Comparison of ENCODE assay signal across 10 cellular contexts in genomic region chr13:110136660-110137585, GRCh38.
A peak's percentile ranks its signal among the peaks of the same experiment; 100 is the strongest.
DNase-seq lines count a peak whose midpoint lies in the region; ATAC-seq and TF ChIP-seq lines count a peak whose summit lies in the region.
"Had no signal": no experiment of that assay in that cellular context is flagged by ENCODE, and none has a peak within 500 bp of the region (broad histone marks: within the 10 kb centered on the region; RNA-seq: fewer than 3 reads in every experiment).

No MANE protein-coding gene starts in this region.

- H3K9ac ChIP-seq in iPS-15b (ENCODE audit: low read depth, low read length) (no peak overlapping the region), smooth muscle cell (ENCODE audit: low read depth) (no peak overlapping the region)

- H3K4me1 ChIP-seq in iPS-15b (ENCODE audit: control insufficient read depth, insufficient read depth, low read length): peaks cover 34% of the 10 kb centered on the region
- H3K4me1 ChIP-seq in smooth muscle cell (ENCODE audit: low read depth): peaks cover 27% of the 10 kb centered on the region

- peak overlapping the region; percentile 50 for H3K4me3 ChIP-seq in iPS-15b (ENCODE audit: low read depth, low read length)
- peak overlapping the region; percentile 54 for H3K4me3 ChIP-seq in smooth muscle cell

- peaks cover 43% of the 10 kb centered on the region for H3K27me3 Mint-ChIP-seq in activated CD4-positive, alpha-beta T cell treated with anti-CD3 and anti-CD28 coated beads, Interleukin-2, amount 10 ng/mL, durations not matched to agents 7 days and 5 days
- H3K27me3 Mint-ChIP-seq in activated CD8-positive, alpha-beta T cell treated with anti-CD3 and anti-CD28 coated beads for 36 hours: peaks cover 38% of the 10 kb centered on the region

- H3F3A ChIP-seq in smooth muscle cell (ENCODE audit: low read depth): peaks cover 26% of the 10 kb centered on the region

- H3K27ac Mint-ChIP-seq in activated CD4-positive, alpha-beta T cell treated with anti-CD3 and anti-CD28 coated beads, Interleukin-2, amount 10 ng/mL, durations not matched to agents 7 days and 5 days: no peak overlapping the region
- H3K27ac Mint-ChIP-seq in activated CD8-positive, alpha-beta T cell treated with anti-CD3 and anti-CD28 coated beads for 36 hours: no peak overlapping the region

- ATAC-seq in activated CD8-positive, alpha-beta T cell treated with anti-CD3 and anti-CD28 coated beads for 36 hours: no peak
- no peak for ATAC-seq in HG02678 (IDR thresholded peaks at IDR 0.05; ENCODE audit: unreplicated experiment)
- ATAC-seq in GM18519 (IDR thresholded peaks at IDR 0.05; ENCODE audit: low FRiP score, unreplicated experiment): no peak

- peaks cover 22% of the 10 kb centered on the region for H4K20me1 ChIP-seq in smooth muscle cell (ENCODE audit: low read depth)

- H3K9me3 Mint-ChIP-seq in activated CD4-positive, alpha-beta T cell treated with anti-CD3 and anti-CD28 coated beads, Interleukin-2, amount 10 ng/mL, durations not matched to agents 7 days and 5 days: no peaks in the 10 kb centered on the region
- H3K9me3 Mint-ChIP-seq in activated CD8-positive, alpha-beta T cell treated with anti-CD3 and anti-CD28 coated beads for 36 hours: no peaks in the 10 kb centered on the region

- no peaks in the 10 kb centered on the region for H3K9me3 ChIP-seq in iPS-15b (ENCODE audit: control insufficient read depth, insufficient read depth, low read length)
- no peaks in the 10 kb centered on the region for H3K9me3 ChIP-seq in smooth muscle cell (replicated peaks; ENCODE audit: low read depth)

- no peak for TF ChIP-seq CTCF in activated CD8-positive, alpha-beta T cell treated with anti-CD3 and anti-CD28 coated beads for 36 hours (IDR thresholded peaks at IDR 0.05)
- no peak for TF ChIP-seq CTCF in smooth muscle cell (IDR thresholded peaks at IDR 0.05; ENCODE audit: borderline replicate concordance, insufficient read depth, poor library complexity, severe bottlenecking)

- 36% methylated on average over 16 of the region's 16 CpGs for WGBS in smooth muscle cell (ENCODE audit: low lambda C conversion rate)

- H3K4me3 Mint-ChIP-seq in activated CD4-positive, alpha-beta T cell treated with anti-CD3 and anti-CD28 coated beads, Interleukin-2, amount 10 ng/mL, durations not matched to agents 7 days and 5 days: peak overlapping the region; percentile 73
- H3K4me3 Mint-ChIP-seq in activated CD8-positive, alpha-beta T cell treated with anti-CD3 and anti-CD28 coated beads for 36 hours: peak overlapping the region; percentile 66

- H3K36me3 ChIP-seq in iPS-15b (ENCODE audit: control insufficient read depth, insufficient read depth, low read length) (no peaks in the 10 kb centered on the region), smooth muscle cell (ENCODE audit: low read depth) (no peaks in the 10 kb centered on the region)

- peak overlapping the region; percentile 83 for H3K4me2 ChIP-seq in smooth muscle cell

- H3K27ac ChIP-seq in smooth muscle cell (ENCODE audit: low read depth): no peak overlapping the region

- no peak for DNase-seq in activated CD4-positive, alpha-beta T cell treated with anti-CD3 and anti-CD28 coated beads, Interleukin-2, amount 10 ng/mL, durations not matched to agents 7 days and 5 days
- DNase-seq in activated CD4-positive, alpha-beta T cell treated with anti-CD3 and anti-CD28 coated beads, Interleukin-2, amount 50 U/mL, for 4 hours: no peak
- DNase-seq in activated CD8-positive, alpha-beta T cell treated with anti-CD3 and anti-CD28 coated beads for 36 hours: no peak
- DNase-seq in smooth muscle cell (lab: John Stamatoyannopoulos, UW; ENCODE audit: unreplicated experiment) (no peak), AML-193 (lab: John Stamatoyannopoulos, UW) (no peak)
- DNase-seq: central memory CD4-positive, alpha-beta T cell; kidney had no signal

- H3K79me2 ChIP-seq in smooth muscle cell (ENCODE audit: low read depth): no peaks in the 10 kb centered on the region

- no peak overlapping the region for H2AFZ ChIP-seq in smooth muscle cell (ENCODE audit: low read depth)

- CTCF ChIA-PET in activated CD4-positive, alpha-beta T cell treated with anti-CD3 and anti-CD28 coated beads, Interleukin-2, amount 10 ng/mL, durations not matched to agents 7 days and 5 days (lab: Charles Lee): no interaction called here
- CTCF ChIA-PET in activated CD8-positive, alpha-beta T cell treated with anti-CD3 and anti-CD28 coated beads for 36 hours (lab: Charles Lee): no interaction called here

- intact Hi-C loops in activated CD8-positive, alpha-beta T cell treated with anti-CD3 and anti-CD28 coated beads for 36 hours (cut with micrococcal nuclease): no loop called here

- H3K4me1 Mint-ChIP-seq in activated CD4-positive, alpha-beta T cell treated with anti-CD3 and anti-CD28 coated beads, Interleukin-2, amount 10 ng/mL, durations not matched to agents 7 days and 5 days: peaks cover 10% of the 10 kb centered on the region
- H3K4me1 Mint-ChIP-seq in activated CD8-positive, alpha-beta T cell treated with anti-CD3 and anti-CD28 coated beads for 36 hours (ENCODE audit: low read depth): peaks cover 10% of the 10 kb centered on the region

- no peaks in the 10 kb centered on the region for H3K36me3 Mint-ChIP-seq in activated CD4-positive, alpha-beta T cell treated with anti-CD3 and anti-CD28 coated beads, Interleukin-2, amount 10 ng/mL, durations not matched to agents 7 days and 5 days (ENCODE audit: low read depth)
- no peaks in the 10 kb centered on the region for H3K36me3 Mint-ChIP-seq in activated CD8-positive, alpha-beta T cell treated with anti-CD3 and anti-CD28 coated beads for 36 hours (ENCODE audit: low read depth)

- POLR2A ChIA-PET in activated CD4-positive, alpha-beta T cell treated with anti-CD3 and anti-CD28 coated beads, Interleukin-2, amount 10 ng/mL, durations not matched to agents 7 days and 5 days (lab: Charles Lee): no interaction called here
- POLR2A ChIA-PET in activated CD8-positive, alpha-beta T cell treated with anti-CD3 and anti-CD28 coated beads for 36 hours (lab: Charles Lee): no interaction called here

- H3K27me3 ChIP-seq in iPS-15b (ENCODE audit: control insufficient read depth, insufficient read depth, low read length): peaks cover 3% of the 10 kb centered on the region
- no peaks in the 10 kb centered on the region for H3K27me3 ChIP-seq in smooth muscle cell (ENCODE audit: low read depth)
